Comparison of ENCODE assay signal across 9 cellular contexts in the genomic region with DNA sequence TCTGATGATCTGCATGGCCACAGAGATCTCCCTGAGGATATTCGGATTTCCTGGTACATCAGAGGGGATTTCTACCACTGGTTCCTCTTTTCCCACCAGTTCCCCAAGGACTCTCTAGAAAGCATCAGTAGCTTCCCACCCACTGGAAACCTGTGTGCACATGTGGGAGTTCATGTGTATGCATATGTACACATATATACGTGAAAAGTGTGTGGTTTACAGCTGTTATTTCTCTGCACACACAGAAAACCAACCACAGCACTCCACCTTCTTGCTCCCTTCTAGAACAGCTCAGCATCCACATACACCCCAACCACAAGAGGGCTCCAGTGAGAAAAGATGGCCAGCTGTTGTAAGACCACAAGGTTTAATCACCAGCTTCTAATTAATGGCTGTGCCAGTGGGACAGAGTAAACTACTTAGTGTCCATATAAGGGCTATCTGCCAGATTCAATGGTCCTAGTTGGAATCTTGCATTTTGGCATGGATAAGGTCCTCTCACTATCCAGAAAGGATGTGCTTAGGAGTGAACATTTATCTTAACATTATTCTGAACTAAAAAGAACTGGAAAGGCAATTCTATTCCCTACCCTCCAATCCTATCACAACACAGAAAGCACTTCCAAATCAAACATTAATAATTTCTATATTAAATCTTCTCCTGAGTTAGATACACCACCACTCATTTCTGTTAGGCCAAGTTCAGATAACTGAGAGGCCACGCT. TPM values are rescaled to one million over a fixed set of nuclear protein-coding genes. Genes with fewer than 3 reads are reported as not detected.
A peak's percentile ranks its signal among the peaks of the same experiment; 100 is the strongest.
DNase-seq lines count a peak whose midpoint lies in the region; ATAC-seq, FAIRE-seq and TF ChIP-seq lines count a peak whose summit lies in the region.
"Had no signal": no experiment of that assay in that cellular context is flagged by ENCODE, and none has a peak within 500 bp of the region (broad histone marks: within the 10 kb centered on the region; RNA-seq: fewer than 3 reads in every experiment).

No MANE protein-coding gene starts in this region.

- no peaks in the 10 kb centered on the region for H3K9me3 ChIP-seq in adipocyte (ENCODE audit: control insufficient read depth, low read length)

- H3K4me1 ChIP-seq in adipocyte (ENCODE audit: control insufficient read depth, insufficient read depth, low read length) = peaks cover 65% of the 10 kb centered on the region

- peaks cover 60% of the 10 kb centered on the region for H3K36me3 ChIP-seq in adipocyte (ENCODE audit: control insufficient read depth, insufficient read depth, low read length, severe bottlenecking)

- no peak for FAIRE-seq in RCC 7860 (lab: Jason Lieb, UNC)

- no peak overlapping the region for H3K4me3 ChIP-seq in adipocyte (ENCODE audit: low read length)

- DNase-seq in EH (ENCODE audit: low read depth) = peak; percentile 82
- peak; percentile 50 for DNase-seq in HT1080 (ENCODE audit: low read depth)
- peak; percentile 32 for DNase-seq in RCC 7860 (ENCODE audit: low spot score)
- DNase-seq in adipocyte (ENCODE audit: low read depth) = peak; percentile 71
- peak; percentile 64 for DNase-seq in iPS-NIHi7 (ENCODE audit: extremely low spot score)
- peak; percentile 40 to 55 for DNase-seq in stimulated activated CD4-positive, alpha-beta T cell treated with anti-CD3 and anti-CD28 coated beads, Interleukin-2, amount 100 ng/mL, for 48 hours
- DNase-seq in omental fat pad (ENCODE audit: low spot score) = no peak

- TF ChIP-seq CTCF in omental fat pad (IDR thresholded peaks at IDR 0.05) = peak in 1 of 3 donors; percentile 58

- ATAC-seq in omental fat pad (ENCODE audit: low FRiP score) (no peak), GM21528 (IDR thresholded peaks at IDR 0.05; ENCODE audit: low FRiP score, unreplicated experiment) (no peak)

- no peaks in the 10 kb centered on the region for H3K27me3 ChIP-seq in adipocyte (replicated peaks; ENCODE audit: control insufficient read depth, insufficient read depth, low read length)

- H3K9ac ChIP-seq in adipocyte (ENCODE audit: low read length) = no peak overlapping the region

RNA-seq across cellular contexts. Expression of a gene that starts 24.1 kb away (rescaled TPM):
- 2.7 and 2.8 TPM in 2 replicates for total RNA-seq in HT1080 (2014; rRNA removed; shearing (Covaris generic))
- polyA plus RNA-seq in HT1080 (2015; cell fraction: cytosol; rRNA removed) = 5.0 and 5.3 TPM in 2 replicates
- 2.0 and 2.4 TPM in 2 replicates for polyA plus RNA-seq in HT1080 (2015; cell fraction: nucleus; rRNA removed)
- total RNA-seq in omental fat pad = 1 to 10 TPM in 1 of 4 donors, under 1 TPM in 2, not detected in 1; 0.19 to 1.3 (median 0.65) TPM

RNA-seq across cellular contexts. Expression of a gene that starts 33.4 kb away (rescaled TPM):
- not detected in 2 replicates for total RNA-seq in HT1080 (2014; rRNA removed; shearing (Covaris generic))
- not detected in 2 replicates for polyA plus RNA-seq in HT1080 (2015; cell fraction: cytosol; rRNA removed)
- not detected in 2 replicates for polyA plus RNA-seq in HT1080 (2015; cell fraction: nucleus; rRNA removed)
- not detected for total RNA-seq in omental fat pad
- total RNA-seq: subcutaneous adipose tissue had no signal

RNA-seq across cellular contexts. Expression of a gene that starts 41.9 kb away (rescaled TPM):
- not detected in 2 replicates for total RNA-seq in HT1080 (2014; rRNA removed; shearing (Covaris generic))
- polyA plus RNA-seq in HT1080 (2015; cell fraction: cytosol; rRNA removed) = not detected in 2 replicates
- polyA plus RNA-seq in HT1080 (2015; cell fraction: nucleus; rRNA removed) = not detected in 2 replicates
- 100 to 1,000 TPM in 1 of 4 donors, 10 to 100 TPM in 3; 33.1 to 451 (median 75.9) TPM for total RNA-seq in omental fat pad

RNA-seq across cellular contexts. Expression of a gene that starts 49.8 kb away (rescaled TPM):
- 7.9 and 8.3 TPM in 2 replicates for total RNA-seq in HT1080 (2014; rRNA removed; shearing (Covaris generic))
- polyA plus RNA-seq in HT1080 (2015; cell fraction: cytosol; rRNA removed) = 4.1 and 5.2 TPM in 2 replicates
- 27.7 and 32.8 TPM in 2 replicates for polyA plus RNA-seq in HT1080 (2015; cell fraction: nucleus; rRNA removed)
- total RNA-seq in omental fat pad = 100 to 1,000 TPM in 1 of 4 donors, 10 to 100 TPM in 3; 26.8 to 129 (median 43.4) TPM

Comparison
In these comparisons a context has a peak if more than half of its experiments do, and no peak if none do; other contexts are left out.
1. RNA of a gene that starts 41.9 kb away (total RNA-seq): 33.1 to 451 TPM in omental fat pad; not detected in HT1080; every median in the first group is over 10 times any median in the second.